In the genomic region with DNA sequence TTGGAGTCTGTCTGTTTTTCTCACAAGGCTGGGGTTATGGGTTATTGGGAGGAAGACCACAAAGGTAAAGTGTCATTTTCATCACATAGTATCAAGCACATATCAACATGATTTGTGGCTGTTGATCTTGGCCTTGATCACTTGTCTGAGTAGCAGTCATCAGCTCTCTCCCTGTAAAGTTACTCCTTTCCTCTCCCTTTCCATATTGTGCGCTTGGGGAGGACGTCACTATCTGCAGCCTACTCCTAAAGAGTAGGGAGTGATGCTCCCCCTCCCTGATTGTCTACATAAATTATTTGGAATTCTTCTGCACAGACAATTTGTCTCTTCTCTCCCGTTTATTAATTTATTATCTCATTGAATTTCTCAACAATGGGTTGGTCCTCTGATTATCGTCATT, we compare ENCODE assay signal across 19 cellular contexts. TPM values are rescaled to one million over a fixed set of nuclear protein-coding genes. Genes with fewer than 3 reads are reported as not detected.
A peak's percentile ranks its signal among the peaks of the same experiment; 100 is the strongest.
DNase-seq lines count a peak whose midpoint lies in the region; ATAC-seq, FAIRE-seq and TF ChIP-seq lines count a peak whose summit lies in the region.
"Had no signal": no experiment of that assay in that cellular context is flagged by ENCODE, and none has a peak within 500 bp of the region (broad histone marks: within the 10 kb centered on the region; RNA-seq: fewer than 3 reads in every experiment).

No MANE protein-coding gene starts in this region.

- peak overlapping the region; percentile 80 for H3K27ac Mint-ChIP-seq in CD4-positive, alpha-beta T cell
- no peak overlapping the region for H3K27ac Mint-ChIP-seq in astrocyte (ENCODE audit: unreplicated experiment)
- no peak overlapping the region for H3K27ac Mint-ChIP-seq in neural crest cell (ENCODE audit: unreplicated experiment)
- H3K27ac Mint-ChIP-seq in activated CD8-positive, alpha-beta T cell treated with anti-CD3 and anti-CD28 coated beads for 36 hours, result no peak overlapping the region
- no peak overlapping the region for H3K27ac Mint-ChIP-seq in H9
- H3K27ac Mint-ChIP-seq: activated T-helper 2 cell treated with anti-CD3 and anti-CD28 coated beads, Interferon-gamma antibody, Interleukin-2, Interleukin-4, amounts not matched to agents 10 μg/mL and 5 μg/mL and 100 μg/mL, durations not matched to agents 14 hours and 24 hours and 36 hours; HFFc6 had no signal

- peaks cover 24% of the 10 kb centered on the region for H3K4me1 Mint-ChIP-seq in CD4-positive, alpha-beta T cell (ENCODE audit: low read depth)
- H3K4me1 Mint-ChIP-seq in astrocyte (ENCODE audit: low read depth, unreplicated experiment) (peaks cover 17% of the 10 kb centered on the region), neural crest cell (peaks cover 22% of the 10 kb centered on the region), H9 (peaks cover 19 to 25% of the 10 kb centered on the region in 2 experiments)
- H3K4me1 Mint-ChIP-seq in activated CD8-positive, alpha-beta T cell treated with anti-CD3 and anti-CD28 coated beads for 36 hours (ENCODE audit: low read depth), result peaks cover 16% of the 10 kb centered on the region

- H3K27ac ChIP-seq in 22Rv1 (peak overlapping the region; percentile 87; the same call in 1 of the 2 replicates), astrocyte (ENCODE audit: low read depth, low read length) (no peak overlapping the region), H9 (ENCODE audit: insufficient read length, low read depth, low read length) (no peak overlapping the region)
- H3K27ac ChIP-seq in CD4-positive, alpha-beta T cell (ENCODE audit: low read depth, low read length), result no peak overlapping the region
- H3K27ac ChIP-seq: KMS-11 had no signal

- peaks cover 9% of the 10 kb centered on the region for H4K20me1 ChIP-seq in astrocyte (ENCODE audit: insufficient read depth, low read length)
- no peaks in the 10 kb centered on the region for H4K20me1 ChIP-seq in H9 (ENCODE audit: control insufficient read depth, insufficient read depth, insufficient read length)

- no CpG with 5 or more reads among the region's 4 CpGs for WGBS in H9 (ENCODE audit: extremely low coverage, insufficient read length, low lambda C conversion rate)

- H3K9ac ChIP-seq in astrocyte (ENCODE audit: low read length) (no peak overlapping the region), H9 (ENCODE audit: extremely low read depth, insufficient read length, low read length) (no peak overlapping the region)
- H3K9ac ChIP-seq: KMS-11 had no signal

- no peak overlapping the region for H3T11ph ChIP-seq in H9 (ENCODE audit: low read length)

- intact Hi-C loops in CD4-positive, alpha-beta T cell (cut with DNase I, micrococcal nuclease), result loop anchor here in 1 of 2 experiments (5.0 kb wide), 2 partner anchors 72 to 127 kb away; partner anchors contain the start of gene TRIM62
- intact Hi-C loops in activated CD8-positive, alpha-beta T cell treated with anti-CD3 and anti-CD28 coated beads for 36 hours (cut with micrococcal nuclease), result no loop called here

- no peak overlapping the region for H3K4ac ChIP-seq in H9 (ENCODE audit: low read depth, low read length)

- peaks cover 25% of the 10 kb centered on the region for H3K79me2 ChIP-seq in astrocyte (ENCODE audit: insufficient read depth, low read length)
- peaks cover 4% of the 10 kb centered on the region; the same call in 1 of the 2 replicates for H3K79me2 ChIP-seq in H9 (ENCODE audit: insufficient read depth, low read length)

- H3K4me3 ChIP-seq in astrocyte (ENCODE audit: insufficient read depth, low read depth, low read length), result no peak overlapping the region

- H3K4me3 Mint-ChIP-seq in CD4-positive, alpha-beta T cell, result peak overlapping the region; percentile 81
- H3K4me3 Mint-ChIP-seq in astrocyte (ENCODE audit: unreplicated experiment) (peak overlapping the region; percentile 20), neural crest cell (peak overlapping the region; percentile 79), H9 (peak overlapping the region in 1 of 2 experiments; percentile 33; a peak in 1 of 5 replicates)
- no peak overlapping the region for H3K4me3 Mint-ChIP-seq in activated CD8-positive, alpha-beta T cell treated with anti-CD3 and anti-CD28 coated beads for 36 hours
- H3K4me3 Mint-ChIP-seq: HFFc6 had no signal

- no peak overlapping the region for H2BK5ac ChIP-seq in H9 (ENCODE audit: insufficient read length, low read length)

- peaks cover 8% of the 10 kb centered on the region for H3K36me3 Mint-ChIP-seq in CD4-positive, alpha-beta T cell (ENCODE audit: low read depth)
- H3K36me3 Mint-ChIP-seq in astrocyte (ENCODE audit: low read depth, unreplicated experiment) (peaks cover 5% of the 10 kb centered on the region), neural crest cell (ENCODE audit: low read depth) (no peaks in the 10 kb centered on the region), H9 (ENCODE audit: insufficient read depth in 1 of 3, low read depth in 3 of 3) (peaks cover 0 to 7% (median 5%) of the 10 kb centered on the region in 3 experiments; a peak in 2 of 7 replicates)
- H3K36me3 Mint-ChIP-seq in activated CD8-positive, alpha-beta T cell treated with anti-CD3 and anti-CD28 coated beads for 36 hours (ENCODE audit: low read depth), result peaks cover 3% of the 10 kb centered on the region

- POLR2A ChIA-PET in CD4-positive, alpha-beta T cell (lab: Charles Lee), result interaction anchor here (1.3 to 1.4 kb wide), 2 partner anchors 73 to 144 kb away, joined by 4 to 10 read pairs; partner anchors contain the start of gene TRIM62
- POLR2A ChIA-PET in activated CD8-positive, alpha-beta T cell treated with anti-CD3 and anti-CD28 coated beads for 36 hours (lab: Charles Lee), result no interaction called here

- H4K8ac ChIP-seq in H9 (replicated peaks; ENCODE audit: insufficient read length, low read depth, low read length), result no peak overlapping the region

- H3K23ac ChIP-seq in H9 (ENCODE audit: insufficient read length, low read depth, low read length), result no peak overlapping the region

- no peak overlapping the region for H2BK120ac ChIP-seq in H9 (ENCODE audit: low read depth, low read length, poor library complexity, severe bottlenecking)

- H3K56ac ChIP-seq in H9 (ENCODE audit: insufficient read length, low read depth, low read length), result no peak overlapping the region

- no peaks in the 10 kb centered on the region for H3K27me3 ChIP-seq in CD4-positive, alpha-beta T cell (ENCODE audit: control insufficient read depth, insufficient read depth, low read length)
- H3K27me3 ChIP-seq in astrocyte (ENCODE audit: insufficient read depth, low read length), result peaks cover 10% of the 10 kb centered on the region
- H3K27me3 ChIP-seq in H9 (ENCODE audit: insufficient read depth, low read length), result no peaks in the 10 kb centered on the region; the same call in 1 of the 2 replicates

- H3K14ac ChIP-seq in H9 (ENCODE audit: insufficient read depth, low read length), result no peak overlapping the region

- H3K18ac ChIP-seq in H9 (ENCODE audit: insufficient read length, low read depth, low read length), result no peak overlapping the region

- H2BK20ac ChIP-seq in H9 (ENCODE audit: low read depth, low read length, poor library complexity, severe bottlenecking), result no peak overlapping the region

- no peak overlapping the region for H2BK12ac ChIP-seq in H9 (ENCODE audit: insufficient read length, low read depth, low read length)

- no peak overlapping the region for H2AFZ ChIP-seq in astrocyte (ENCODE audit: low read depth, low read length)
- no peak overlapping the region for H2AFZ ChIP-seq in H9 (ENCODE audit: low read length)

- CTCF ChIA-PET in CD4-positive, alpha-beta T cell (lab: Charles Lee), result no interaction called here
- CTCF ChIA-PET in activated CD8-positive, alpha-beta T cell treated with anti-CD3 and anti-CD28 coated beads for 36 hours (lab: Charles Lee), result interaction anchor here (1.0 kb wide), 1 partner anchor 127 kb away, joined by 3 read pairs; no protein-coding TSS in a partner anchor

- TF ChIP-seq CTCF in 22Rv1 (IDR thresholded peaks at IDR 0.05), result no peak
- TF ChIP-seq CTCF in CD4-positive, alpha-beta T cell (IDR thresholded peaks at IDR 0.05), result no peak
- no peak for TF ChIP-seq CTCF in astrocyte (IDR thresholded peaks at IDR 0.05; ENCODE audit: insufficient read depth, low read depth, low read length)
- no peak for TF ChIP-seq CTCF in neural crest cell (conservative IDR thresholded peaks at IDR 0.05)
- no peak for TF ChIP-seq CTCF in activated CD8-positive, alpha-beta T cell treated with anti-CD3 and anti-CD28 coated beads for 36 hours (IDR thresholded peaks at IDR 0.05)
- no peak for TF ChIP-seq CTCF in H9 (conservative IDR thresholded peaks at IDR 0.05)

- H3K9me3 Mint-ChIP-seq in CD4-positive, alpha-beta T cell, result no peaks in the 10 kb centered on the region
- H3K9me3 Mint-ChIP-seq in astrocyte (ENCODE audit: unreplicated experiment), result peaks cover 12% of the 10 kb centered on the region
- H3K9me3 Mint-ChIP-seq in neural crest cell, result peaks cover 4% of the 10 kb centered on the region
- H3K9me3 Mint-ChIP-seq in activated CD8-positive, alpha-beta T cell treated with anti-CD3 and anti-CD28 coated beads for 36 hours, result no peaks in the 10 kb centered on the region
- no peaks in the 10 kb centered on the region for H3K9me3 Mint-ChIP-seq in H9
- H3K9me3 Mint-ChIP-seq: activated T-helper 2 cell treated with anti-CD3 and anti-CD28 coated beads, Interferon-gamma antibody, Interleukin-2, Interleukin-4, amounts not matched to agents 10 μg/mL and 5 μg/mL and 100 μg/mL, durations not matched to agents 14 hours and 24 hours and 36 hours; HFFc6 had no signal

- peaks cover 14% of the 10 kb centered on the region for H3K23me2 ChIP-seq in H9 (ENCODE audit: insufficient read length, low read depth, low read length, poor library complexity, severe bottlenecking)

- H3K4me2 ChIP-seq in astrocyte (ENCODE audit: low read length), result no peak overlapping the region
- H3K4me2 ChIP-seq in H9 (ENCODE audit: insufficient read depth, insufficient read length, low read length), result no peak overlapping the region
- H3K4me2 ChIP-seq: KMS-11 had no signal

- H4K91ac ChIP-seq in H9 (ENCODE audit: insufficient read length, low read depth, low read length), result no peak overlapping the region

- H3K9me3 ChIP-seq in CD4-positive, alpha-beta T cell (ENCODE audit: control insufficient read depth, low read length), result no peaks in the 10 kb centered on the region
- H3K9me3 ChIP-seq in astrocyte (ENCODE audit: insufficient read depth, low read depth, low read length), result no peaks in the 10 kb centered on the region
- no peaks in the 10 kb centered on the region for H3K9me3 ChIP-seq in H9 (ENCODE audit: control insufficient read depth, low read depth, low read length)

- no peak for FAIRE-seq in astrocyte (lab: Jason Lieb, UNC)
- FAIRE-seq: colon, keratinocyte, TTC549 had no signal

- H4K5ac ChIP-seq in H9 (ENCODE audit: insufficient read length, low read depth, low read length), result no peak overlapping the region

- H2AK5ac ChIP-seq in H9 (ENCODE audit: insufficient read length, low read length), result no peak overlapping the region

- no peaks in the 10 kb centered on the region for H3K36me3 ChIP-seq in astrocyte (ENCODE audit: insufficient read depth, low read length)

- no peak for ATAC-seq in CD4-positive, alpha-beta T cell (ENCODE audit: poor library complexity)
- ATAC-seq in activated CD8-positive, alpha-beta T cell treated with anti-CD3 and anti-CD28 coated beads for 36 hours, result no peak

- no peak overlapping the region for H2BK15ac ChIP-seq in H9 (ENCODE audit: low read depth, low read length)

- peaks cover 10% of the 10 kb centered on the region for H3K4me1 ChIP-seq in astrocyte (ENCODE audit: insufficient read depth, low read length)
- peaks cover 4% of the 10 kb centered on the region; the same call in 1 of the 2 replicates for H3K4me1 ChIP-seq in H9 (ENCODE audit: insufficient read depth, low read length)

- peaks cover under 1% of the 10 kb centered on the region for H3K79me1 ChIP-seq in H9 (ENCODE audit: insufficient read depth, low read depth, low read length, poor library complexity, severe bottlenecking)

- H3K27me3 Mint-ChIP-seq in CD4-positive, alpha-beta T cell, result peaks cover 9% of the 10 kb centered on the region
- H3K27me3 Mint-ChIP-seq in astrocyte (ENCODE audit: low read depth, unreplicated experiment), result peaks cover 22% of the 10 kb centered on the region
- no peaks in the 10 kb centered on the region for H3K27me3 Mint-ChIP-seq in neural crest cell (ENCODE audit: low read depth)
- H3K27me3 Mint-ChIP-seq in activated CD8-positive, alpha-beta T cell treated with anti-CD3 and anti-CD28 coated beads for 36 hours, result peaks cover 2% of the 10 kb centered on the region
- H3K27me3 Mint-ChIP-seq in H9 (ENCODE audit: low read depth), result peaks cover 45% of the 10 kb centered on the region

- DNase-seq in CD4-positive, alpha-beta T cell, result no peak
- no peak for DNase-seq in astrocyte (ENCODE audit: low read depth)
- no peak for DNase-seq in neural crest cell (ENCODE audit: low read depth, low spot score)
- DNase-seq in activated CD8-positive, alpha-beta T cell treated with anti-CD3 and anti-CD28 coated beads for 36 hours, result no peak
- DNase-seq in SIG-M5 (lab: John Stamatoyannopoulos, UW), result no peak
- no peak for DNase-seq in H9
- DNase-seq: DMS79; effector memory CD4-positive, alpha-beta T cell; foreskin melanocyte; HFFc6; NCI-H146; stimulated activated CD8-positive, alpha-beta memory T cell treated with anti-CD3 and anti-CD28 coated beads, Interleukin-4, amount 100 ng/mL, for 48 hours; SW 1271 had no signal

RNA-seq across cellular contexts. Expression of gene ZNF362, which starts 1.8 kb away (rescaled TPM):
- total RNA-seq in CD4-positive, alpha-beta T cell, result 10 to 100 TPM; 24.7 to 26.6 TPM
- total RNA-seq in astrocyte (38.7 and 43.8 TPM in 2 replicates), neural crest cell (56.3 and 59.3 TPM in 2 replicates), H9 (2021) (18.7 and 19.4 TPM in 2 replicates)
- 1 to 10 TPM; 5.4 to 7.8 TPM for total RNA-seq in activated CD8-positive, alpha-beta T cell treated with anti-CD3 and anti-CD28 coated beads for 36 hours
